In the genomic region with DNA sequence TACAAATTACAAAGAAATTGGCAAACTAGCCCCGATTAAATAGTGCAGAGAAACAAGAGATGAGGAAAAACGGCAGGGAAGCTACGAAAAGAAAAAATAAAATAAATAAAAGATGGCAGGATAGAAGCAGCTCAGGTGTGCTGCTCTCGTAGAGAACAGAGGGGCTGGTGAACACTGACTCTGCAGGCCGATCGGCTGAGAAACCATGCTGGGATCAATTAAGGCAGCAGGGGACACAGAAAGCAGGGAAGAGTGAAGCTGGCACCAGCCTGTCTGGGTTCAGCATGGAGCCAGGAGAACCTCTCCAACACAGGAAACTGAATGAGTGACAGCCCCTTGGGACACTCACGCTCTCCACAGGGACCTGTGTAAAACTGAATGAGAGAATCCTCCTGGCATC, we compare ENCODE assay signal across 26 cellular contexts.
A peak's percentile ranks its signal among the peaks of the same experiment; 100 is the strongest.
DNase-seq lines count a peak whose midpoint lies in the region; ATAC-seq and TF ChIP-seq lines count a peak whose summit lies in the region.
"Had no signal": no experiment of that assay in that cellular context is flagged by ENCODE, and none has a peak within 500 bp of the region (broad histone marks: within the 10 kb centered on the region; RNA-seq: fewer than 3 reads in every experiment).

No MANE protein-coding gene starts in this region.

- no peak overlapping the region for H3K4me2 ChIP-seq in DND-41 (ENCODE audit: insufficient read depth, low read length)
- H3K4me2 ChIP-seq: smooth muscle cell had no signal

- H3K4me3 Mint-ChIP-seq in memory B cell = peak overlapping the region; percentile 34
- H3K4me3 Mint-ChIP-seq: activated T-cell treated with anti-CD3 and anti-CD28 coated beads, Interleukin-2, amount 50 U/mL, for 24 hours; CD8-positive, alpha-beta T cell; T-cell had no signal

- peak overlapping the region; percentile 50 for H3K27ac Mint-ChIP-seq in memory B cell
- H3K27ac Mint-ChIP-seq: activated T-cell treated with anti-CD3 and anti-CD28 coated beads, Interleukin-2, amount 50 U/mL, for 24 hours; T-cell had no signal

- no peaks in the 10 kb centered on the region for H3K36me3 ChIP-seq in DND-41 (ENCODE audit: insufficient read depth, low read length)
- H3K36me3 ChIP-seq: cardiac muscle cell, thoracic aorta had no signal

- peaks cover 5% of the 10 kb centered on the region for H3K9me3 Mint-ChIP-seq in memory B cell

- no peaks in the 10 kb centered on the region for H3K79me2 ChIP-seq in DND-41 (ENCODE audit: insufficient read depth, low read length)

- H4K20me1 ChIP-seq in DND-41 (ENCODE audit: insufficient read depth, low read length) = no peaks in the 10 kb centered on the region

- H3K9ac ChIP-seq in DND-41 (ENCODE audit: low read depth, low read length) = no peak overlapping the region

- ATAC-seq in DND-41 (ENCODE audit: insufficient read depth, low read depth) (peak; percentile 29; the same call in 2 of the 3 replicates), memory B cell (ENCODE audit: low read depth) (no peak)
- ATAC-seq: left cardiac atrium had no signal

- DNase-seq in DND-41 = no peak
- DNase-seq in NCI-H128 (lab: John Stamatoyannopoulos, UW; ENCODE audit: unreplicated experiment) = peak; percentile 31
- DNase-seq in NCI-H69 (lab: John Stamatoyannopoulos, UW) = peak; percentile 97
- DNase-seq in memory B cell (ENCODE audit: low spot score in 2 of 2) = no peak
- no peak for DNase-seq in HPDE6-E6E7 (ENCODE audit: extremely low spot score)
- DNase-seq in islet precursor cell = no peak
- no peak for DNase-seq in DMS79 treated with DMSO at 0.1 percent for 48 hours (lab: John Stamatoyannopoulos, UW)
- DNase-seq in NCI-H187 treated with DMSO at 0.1 percent for 48 hours (lab: John Stamatoyannopoulos, UW) = no peak
- DNase-seq: activated naive CD4-positive, alpha-beta T cell treated with anti-CD3 and anti-CD28 coated beads, Interleukin-2, amount 50 U/mL, for 16 hours; activated T-cell treated with anti-CD3 and anti-CD28 coated beads, Interleukin-2, amount 50 U/mL, for 24 hours; anterior cingulate cortex; EL; GOT3; left cardiac atrium; NCI-H2029; NCI-H526 treated with DMSO at 0.1 percent for 48 hours; SHP77 treated with DMSO at 0.1 percent for 48 hours; stimulated activated CD4-positive, alpha-beta T cell treated with anti-CD3 and anti-CD28 coated beads, Interleukin-2, amount 100 ng/mL, for 48 hours; stimulated activated naive CD4-positive, alpha-beta T cell treated with Interleukin-2 at 50 U/mL for 16 hours had no signal

- H3K36me3 Mint-ChIP-seq in memory B cell = no peaks in the 10 kb centered on the region
- H3K36me3 Mint-ChIP-seq: CD8-positive, alpha-beta T cell; naive thymus-derived CD4-positive, alpha-beta T cell; T-cell had no signal

- H3K27me3 ChIP-seq in DND-41 (ENCODE audit: insufficient read depth, low read length, poor library complexity) = no peaks in the 10 kb centered on the region
- H3K27me3 ChIP-seq: cardiac muscle cell had no signal

- no peaks in the 10 kb centered on the region for H3K27me3 Mint-ChIP-seq in memory B cell
- H3K27me3 Mint-ChIP-seq: activated T-cell treated with anti-CD3 and anti-CD28 coated beads, Interleukin-2, amount 50 U/mL, for 24 hours; naive thymus-derived CD4-positive, alpha-beta T cell; T-cell had no signal

- H3K27ac ChIP-seq in DND-41 (ENCODE audit: low read length) = no peak overlapping the region
- H3K27ac ChIP-seq: cardiac muscle cell, HL-60, thoracic aorta had no signal

- H3K4me3 ChIP-seq in DND-41 (ENCODE audit: low read depth in 1 of 2, low read length in 2 of 2) = no peak overlapping the region
- H3K4me3 ChIP-seq: cardiac muscle cell, smooth muscle cell, thoracic aorta had no signal

- no peaks in the 10 kb centered on the region for H3K9me3 ChIP-seq in DND-41 (ENCODE audit: insufficient read depth, low read length, severe bottlenecking)
- H3K9me3 ChIP-seq: thoracic aorta had no signal

- H3K4me1 Mint-ChIP-seq in memory B cell = peaks cover 5% of the 10 kb centered on the region
- H3K4me1 Mint-ChIP-seq: naive thymus-derived CD4-positive, alpha-beta T cell had no signal

- TF ChIP-seq CTCF in DND-41 (IDR thresholded peaks at IDR 0.05; ENCODE audit: borderline replicate concordance, extremely low read depth, low read length, poor library complexity, severe bottlenecking) = no peak

- H3K4me1 ChIP-seq in DND-41 (ENCODE audit: insufficient read depth, low read length) = peaks cover 9% of the 10 kb centered on the region; the same call in 1 of the 2 replicates

- H2AFZ ChIP-seq in DND-41 (ENCODE audit: low read depth, low read length) = no peak overlapping the region

Comparison
In these comparisons a context has a peak if more than half of its experiments do, and no peak if none do; other contexts are left out.
1. DNase-seq: peak in NCI-H128 (single experiment) and NCI-H69 (single experiment); none in DND-41 (single experiment), memory B cell (0 of 2), HPDE6-E6E7 (single experiment), islet precursor cell (single experiment), DMS79 treated with DMSO at 0.1 percent for 48 hours (single experiment) and NCI-H187 treated with DMSO at 0.1 percent for 48 hours (single experiment).